In genomic region chr3:49712166-49712565, GRCh38 we compare ENCODE assay signal across 15 cellular contexts. TPM values are rescaled to one million over a fixed set of nuclear protein-coding genes. Genes with fewer than 3 reads are reported as not detected.
"Had no signal": no experiment of that assay in that cellular context is flagged by ENCODE, and none has a peak within 500 bp of the region (broad histone marks: within the 10 kb centered on the region; RNA-seq: fewer than 3 reads in every experiment).

No MANE protein-coding gene starts in this region.

- H3K4me1 ChIP-seq: ascending aorta had no signal

- H3K27ac ChIP-seq: ascending aorta, coronary artery, skin epidermis had no signal

- DNase-seq: activated naive CD4-positive, alpha-beta T cell treated with Interleukin-2 at 50 U/mL for 16 hours; activated T-cell treated with anti-CD3 and anti-CD28 coated beads, Interleukin-2, amount 50 U/mL, for 1 hour; head of caudate nucleus; occipital lobe; stimulated activated CD4-positive, alpha-beta T cell treated with anti-CD3 and anti-CD28 coated beads, Interleukin-2, amount 100 ng/mL, for 48 hours; stimulated activated naive CD8-positive, alpha-beta T cell treated with anti-CD3 and anti-CD28 coated beads, Interleukin-15, amount 100 ng/mL, for 72 hours had no signal

- H3K27me3 Mint-ChIP-seq: memory B cell; naive thymus-derived CD8-positive, alpha-beta T cell; stimulated activated naive CD8-positive, alpha-beta T cell treated with anti-CD3 and anti-CD28 coated beads, Interleukin-15, amount 100 ng/mL, for 72 hours; type B pancreatic cell had no signal

- H3K4me3 Mint-ChIP-seq: memory B cell; stimulated activated naive CD8-positive, alpha-beta T cell treated with anti-CD3 and anti-CD28 coated beads, Interleukin-15, amount 100 ng/mL, for 72 hours; type B pancreatic cell had no signal

- H3K9me3 Mint-ChIP-seq: activated T-helper 2 cell treated with anti-CD3 and anti-CD28 coated beads, Interferon-gamma antibody, Interleukin-2, Interleukin-4, amounts not matched to agents 10 μg/mL and 5 μg/mL and 100 μg/mL, durations not matched to agents 14 hours and 24 hours and 36 hours; memory B cell; naive thymus-derived CD8-positive, alpha-beta T cell; stimulated activated naive CD8-positive, alpha-beta T cell treated with anti-CD3 and anti-CD28 coated beads, Interleukin-15, amount 100 ng/mL, for 72 hours; type B pancreatic cell had no signal

- H3K9me3 ChIP-seq: ascending aorta, gastrocnemius medialis had no signal

- H3K27me3 ChIP-seq: ascending aorta, gastrocnemius medialis had no signal

- H3K27ac Mint-ChIP-seq: activated T-helper 2 cell treated with anti-CD3 and anti-CD28 coated beads, Interferon-gamma antibody, Interleukin-2, Interleukin-4, amounts not matched to agents 10 μg/mL and 5 μg/mL and 100 μg/mL, durations not matched to agents 14 hours and 24 hours and 36 hours; memory B cell; type B pancreatic cell had no signal

- H3K4me3 ChIP-seq: ascending aorta, coronary artery, gastrocnemius medialis, skin epidermis had no signal

RNA-seq across cellular contexts. Expression of gene AMIGO3, which starts 7.3 kb away (rescaled TPM):
- total RNA-seq: activated T-helper 2 cell treated with anti-CD3 and anti-CD28 coated beads, Interferon-gamma antibody, Interleukin-2, Interleukin-4, amounts not matched to agents 10 μg/mL and 5 μg/mL and 100 μg/mL, durations not matched to agents 14 hours and 24 hours and 36 hours; liver had no signal
